In genomic region chr7:104160375-104160774, GRCh38 we compare ENCODE assay signal across 9 cellular contexts. TPM values are rescaled to one million over a fixed set of nuclear protein-coding genes. Genes with fewer than 3 reads are reported as not detected.
DNase-seq lines count a peak whose midpoint lies in the region; FAIRE-seq and TF ChIP-seq lines count a peak whose summit lies in the region.
"Had no signal": no experiment of that assay in that cellular context is flagged by ENCODE, and none has a peak within 500 bp of the region (broad histone marks: within the 10 kb centered on the region; RNA-seq: fewer than 3 reads in every experiment).

No MANE protein-coding gene starts in this region.

- no peaks in the 10 kb centered on the region for H3K9me2 ChIP-seq in PC-9 (ENCODE audit: insufficient read depth)

- DNase-seq in GM10266 (ENCODE audit: extremely low spot score) (no peak), PC-9 (no peak), fibroblast of the aortic adventitia (ENCODE audit: low read depth) (peak; percentile 60), GF-D8 (lab: John Stamatoyannopoulos, UW) (no peak), HPDE6-E6E7 (ENCODE audit: extremely low spot score) (no peak)
- no peak for DNase-seq in activated effector memory CD4-positive, alpha-beta T cell treated with Interleukin-2 at 50 U/mL for 16 hours
- no peak for DNase-seq in activated CD4-positive, alpha-beta T cell treated with anti-CD3 and anti-CD28 coated beads, Interleukin-2, amount 10 ng/mL, durations not matched to agents 24 days and 14 days

- H3K4me3 ChIP-seq in PC-9 (no peak overlapping the region), fibroblast of the aortic adventitia (ENCODE audit: low read depth, low read length) (no peak overlapping the region)
- H3K4me3 ChIP-seq: lung had no signal

- CTCF ChIA-PET in PC-9 (lab: Charles Lee) = no interaction called here

- H3K27ac ChIP-seq in PC-9 = no peak overlapping the region

- no peaks in the 10 kb centered on the region for H3K79me2 ChIP-seq in PC-9 (ENCODE audit: low read depth)

- H3K9me3 ChIP-seq in PC-9 (ENCODE audit: insufficient read depth, low read depth) = no peaks in the 10 kb centered on the region

- H3F3A ChIP-seq in PC-9 (ENCODE audit: insufficient read depth, low read depth) = no peaks in the 10 kb centered on the region

- BruUV-seq in PC-9 (replicated peaks; lab: Mats Ljungman, UMichigan) = no TSS peak

- H3K36me3 ChIP-seq in PC-9 (ENCODE audit: low read depth) = peaks cover 5% of the 10 kb centered on the region; the same call in 1 of the 2 replicates

- H3K36me3 Mint-ChIP-seq in activated CD4-positive, alpha-beta T cell treated with anti-CD3 and anti-CD28 coated beads, Interleukin-2, amount 10 ng/mL, durations not matched to agents 24 days and 14 days (ENCODE audit: low read depth) = peaks cover 13% of the 10 kb centered on the region

- H3K4me3 Mint-ChIP-seq in activated CD4-positive, alpha-beta T cell treated with anti-CD3 and anti-CD28 coated beads, Interleukin-2, amount 10 ng/mL, durations not matched to agents 24 days and 14 days = no peak overlapping the region

- peaks cover 8% of the 10 kb centered on the region for H4K20me1 ChIP-seq in PC-9 (ENCODE audit: insufficient read depth)

- POLR2A ChIA-PET in PC-9 (lab: Charles Lee; ENCODE audit: unreplicated experiment) = no interaction called here

- no peak overlapping the region for H3K4me2 ChIP-seq in PC-9

- no peaks in the 10 kb centered on the region for H3K4me1 Mint-ChIP-seq in activated CD4-positive, alpha-beta T cell treated with anti-CD3 and anti-CD28 coated beads, Interleukin-2, amount 10 ng/mL, durations not matched to agents 24 days and 14 days

- no peaks in the 10 kb centered on the region for H3K4me1 ChIP-seq in PC-9 (replicated peaks; ENCODE audit: insufficient read depth)

- H3K9me3 Mint-ChIP-seq in activated CD4-positive, alpha-beta T cell treated with anti-CD3 and anti-CD28 coated beads, Interleukin-2, amount 10 ng/mL, durations not matched to agents 24 days and 14 days = no peaks in the 10 kb centered on the region

- FAIRE-seq in A204.1 (lab: Jason Lieb, UNC) = peak; percentile 99

- intact Hi-C loops in PC-9 (cut with micrococcal nuclease; ENCODE audit: unreplicated experiment) = no loop called here
- intact Hi-C loops in activated CD4-positive, alpha-beta T cell treated with anti-CD3 and anti-CD28 coated beads, Interleukin-2, amount 10 ng/mL, durations not matched to agents 24 days and 14 days (cut with micrococcal nuclease) = loop anchor here (1.0 kb wide), 1 partner anchor 587 kb away; no protein-coding TSS in a partner anchor

- H3K27me3 Mint-ChIP-seq in activated CD4-positive, alpha-beta T cell treated with anti-CD3 and anti-CD28 coated beads, Interleukin-2, amount 10 ng/mL, durations not matched to agents 24 days and 14 days = no peaks in the 10 kb centered on the region

- TF ChIP-seq CTCF in GM10266 (IDR thresholded peaks at IDR 0.05; ENCODE audit: control insufficient read depth, insufficient read depth, low read depth, missing control alignments) = peak; percentile 36
- peak; percentile 75 for TF ChIP-seq CTCF in PC-9 (conservative IDR thresholded peaks at IDR 0.05)
- peak; percentile 37 for TF ChIP-seq CTCF in fibroblast of the aortic adventitia (IDR thresholded peaks at IDR 0.05; ENCODE audit: insufficient read depth, low read length)

- no peak overlapping the region for H2AFZ ChIP-seq in PC-9

- H3K27ac Mint-ChIP-seq in activated CD4-positive, alpha-beta T cell treated with anti-CD3 and anti-CD28 coated beads, Interleukin-2, amount 10 ng/mL, durations not matched to agents 24 days and 14 days = no peak overlapping the region

- no peaks in the 10 kb centered on the region for H3K27me3 ChIP-seq in PC-9 (ENCODE audit: insufficient read depth, low read depth)

RNA-seq across cellular contexts. Expression of gene ORC5, which starts 47.4 kb away (rescaled TPM):
- 20.5 and 22.9 TPM in 2 replicates for total RNA-seq in PC-9 (2021)
- total RNA-seq in fibroblast of the aortic adventitia (ENCODE audit: low replicate concordance) = 19.5 and 28.1 TPM in 2 replicates
- 33.4 and 35.8 TPM in 2 replicates for total RNA-seq in activated CD4-positive, alpha-beta T cell treated with anti-CD3 and anti-CD28 coated beads, Interleukin-2, amount 10 ng/mL, durations not matched to agents 24 days and 14 days
